8 cellular contexts compared by ENCODE assay signal in the genomic region with DNA sequence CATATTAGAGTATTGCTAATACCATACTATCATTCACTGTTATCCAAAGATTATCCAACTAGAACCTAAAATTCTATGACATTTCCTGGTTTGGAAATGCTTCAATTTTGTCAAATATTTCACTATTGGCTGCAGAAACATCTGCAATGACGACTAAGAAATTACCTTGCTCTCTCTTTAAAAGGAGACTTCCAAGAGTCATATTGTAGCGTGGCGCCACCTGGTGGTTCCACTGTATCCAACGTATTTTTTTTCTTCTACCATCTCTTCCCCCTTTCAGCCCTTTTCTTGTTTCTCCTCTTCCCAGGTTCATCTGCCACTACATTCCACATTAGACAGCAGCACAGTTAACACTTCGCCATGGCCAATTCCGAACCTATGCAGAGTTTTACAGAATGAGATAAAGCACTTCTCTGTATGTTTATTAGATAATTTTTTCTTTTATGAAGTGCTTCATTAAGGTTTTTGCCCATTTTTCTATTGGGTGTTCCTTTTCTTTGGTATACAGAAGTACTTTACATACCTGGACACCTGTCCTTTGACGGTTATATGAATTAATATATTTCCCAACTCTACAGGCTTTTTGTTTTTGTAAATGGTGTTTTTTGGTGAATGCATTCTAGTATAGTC.
DNase-seq lines count a peak whose midpoint lies in the region; ATAC-seq and TF ChIP-seq lines count a peak whose summit lies in the region.

No MANE protein-coding gene starts in this region.

- WGBS in heart right ventricle, 2 donors, result 22 to 25% methylated on average over 7 of the region's 7 CpGs

- ATAC-seq in heart right ventricle, result peak in 4 of 8 donors; percentile 39 to 64 (median 48)
- no peak for ATAC-seq in HG03095 (IDR thresholded peaks at IDR 0.05; ENCODE audit: unreplicated experiment)

- intact Hi-C loops in heart right ventricle (cut with DNase I), result loop anchor here in 8 of 10 donors (2.0 to 10.0 kb wide), 10 partner anchors 153 to 1520 kb away; a partner anchor contains a TSS

- H3K27ac ChIP-seq in heart right ventricle, result no peak overlapping the region

- no peak for TF ChIP-seq POLR2A in NB4 (IDR thresholded peaks at IDR 0.05; ENCODE audit: extremely low read depth, insufficient read length)

- H3K4me1 ChIP-seq in HAP-1, result no peaks in the 10 kb centered on the region
- H3K4me1 ChIP-seq in heart right ventricle, result peaks cover 0 to 6% (median 0%) of the 10 kb centered on the region in 9 donors

- TF ChIP-seq CTCF in NB4 (IDR thresholded peaks at IDR 0.05; ENCODE audit: low read depth, low read length), result peak; percentile 69
- TF ChIP-seq CTCF in heart right ventricle (IDR thresholded peaks at IDR 0.05), result peak; percentile 74 to 90 (median 84)

- H3K4me3 ChIP-seq in HAP-1 (no peak overlapping the region), NB4 (ENCODE audit: low read depth, low read length) (no peak overlapping the region), heart right ventricle (no peak overlapping the region)

- peak; percentile 40 for DNase-seq in GDM1 (lab: John Stamatoyannopoulos, UW)
- DNase-seq in HAP-1 (ENCODE audit: low spot score in 2 of 2), result peak; percentile 71 to 87
- DNase-seq in NB4 (ENCODE audit: low read depth), result peak; percentile 79
- peak; percentile 76 for DNase-seq in SW480 (ENCODE audit: low spot score)
- peak; percentile 69 for DNase-seq in activated naive CD8-positive, alpha-beta T cell treated with anti-CD3 and anti-CD28 coated beads, Interleukin-2, amount 50 U/mL, for 16 hours (ENCODE audit: low read depth, low spot score)
- peak; percentile 71 to 78 for DNase-seq in heart right ventricle
- DNase-seq in renal cortical epithelial cell (ENCODE audit: low read depth), result peak; percentile 67

- H3K9me3 ChIP-seq in HAP-1 (no peaks in the 10 kb centered on the region), heart right ventricle (no peaks in the 10 kb centered on the region)

- H3K27me3 ChIP-seq in HAP-1 (ENCODE audit: low read depth) (no peaks in the 10 kb centered on the region), heart right ventricle (no peaks in the 10 kb centered on the region)

- in situ Hi-C loops in HAP-1 (cut with MboI; ENCODE audit: low sequenced_read_pairs), result no loop called here

- H3K36me3 ChIP-seq in HAP-1 (replicated peaks), result peaks cover 6% of the 10 kb centered on the region; the same call in 1 of the 2 replicates
- peaks cover 0 to 41% (median 0%) of the 10 kb centered on the region in 9 donors for H3K36me3 ChIP-seq in heart right ventricle
